ENCODE assay signal across 16 cellular contexts in genomic region chr1:29894311-29894710, GRCh38.
DNase-seq lines count a peak whose midpoint lies in the region; TF ChIP-seq lines count a peak whose summit lies in the region.
"Had no signal": no experiment of that assay in that cellular context is flagged by ENCODE, and none has a peak within 500 bp of the region (broad histone marks: within the 10 kb centered on the region; RNA-seq: fewer than 3 reads in every experiment).

No MANE protein-coding gene starts in this region.

- H3K36me3 ChIP-seq in neuronal stem cell (replicated peaks in 1 of 2; ENCODE audit: control insufficient read depth in 2 of 2, insufficient read depth in 2 of 2, low read length in 2 of 2): no peaks in the 10 kb centered on the region

- no peaks in the 10 kb centered on the region for H3K27me3 ChIP-seq in neuronal stem cell (ENCODE audit: control insufficient read depth in 3 of 3, insufficient read depth in 3 of 3, low read depth in 1 of 3, low read length in 3 of 3)

- H3K9ac ChIP-seq in neuronal stem cell (ENCODE audit: low read depth, low read length, poor library complexity): no peak overlapping the region

- no peak overlapping the region for H3K4ac ChIP-seq in neuronal stem cell (ENCODE audit: low read length)

- H3K27ac ChIP-seq in coronary artery (no peak overlapping the region), neuronal stem cell (replicated peaks; ENCODE audit: low read length) (no peak overlapping the region)

- DNase-seq in coronary artery (ENCODE audit: low spot score): peak; percentile 36
- DNase-seq in islet precursor cell: peak; percentile 31
- DNase-seq in neuronal stem cell (ENCODE audit: low spot score): no peak
- no peak for DNase-seq in activated naive CD4-positive, alpha-beta T cell treated with anti-CD3 and anti-CD28 coated beads, Interleukin-2, amount 10 ng/mL, durations not matched to agents 7 days and 5 days
- DNase-seq in NCI-H510A (lab: John Stamatoyannopoulos, UW): no peak
- no peak for DNase-seq in COR-L47 (lab: John Stamatoyannopoulos, UW)
- DNase-seq: C1 segment of cervical spinal cord; Caco-2; CD4-positive, alpha-beta memory T cell; DMS153; DMS79; EL; GDM1; GOT3; H7; HCEC 1CT had no signal

- H2BK12ac ChIP-seq in neuronal stem cell (ENCODE audit: low read length): no peak overlapping the region

- no peaks in the 10 kb centered on the region for H3K9me3 ChIP-seq in neuronal stem cell (replicated peaks in 1 of 2; ENCODE audit: control insufficient read depth in 2 of 2, insufficient read depth in 1 of 2, low read depth in 1 of 2, low read length in 2 of 2)
- H3K9me3 ChIP-seq: Caco-2 had no signal

- no peaks in the 10 kb centered on the region for H3K79me1 ChIP-seq in neuronal stem cell (ENCODE audit: low read depth, low read length)

- H2AK5ac ChIP-seq in neuronal stem cell (ENCODE audit: low read depth, low read length): no peak overlapping the region

- no peak overlapping the region for H2BK5ac ChIP-seq in neuronal stem cell (ENCODE audit: low read length)

- H3K4me1 ChIP-seq in neuronal stem cell (ENCODE audit: control insufficient read depth in 2 of 2, insufficient read depth in 1 of 2, low read depth in 1 of 2, low read length in 2 of 2): no peaks in the 10 kb centered on the region
- H3K4me1 ChIP-seq: Caco-2 had no signal

- H3K27me3 Mint-ChIP-seq in activated naive CD4-positive, alpha-beta T cell treated with anti-CD3 and anti-CD28 coated beads, Interleukin-2, amount 10 ng/mL, durations not matched to agents 7 days and 5 days: peaks cover 23% of the 10 kb centered on the region

- no peak overlapping the region for H3K4me3 ChIP-seq in coronary artery
- no peak overlapping the region for H3K4me3 ChIP-seq in neuronal stem cell (ENCODE audit: low read length in 2 of 2)

- H3K27ac Mint-ChIP-seq in activated naive CD4-positive, alpha-beta T cell treated with anti-CD3 and anti-CD28 coated beads, Interleukin-2, amount 10 ng/mL, durations not matched to agents 7 days and 5 days: no peak overlapping the region
- H3K27ac Mint-ChIP-seq: CD4-positive, alpha-beta memory T cell had no signal

- H2BK15ac ChIP-seq in neuronal stem cell (ENCODE audit: low read length): no peak overlapping the region

- no peak for TF ChIP-seq CTCF in coronary artery (IDR thresholded peaks at IDR 0.05)

- no peak overlapping the region for H3K14ac ChIP-seq in neuronal stem cell (ENCODE audit: low read length)

- no CpG with 5 or more reads among the region's 5 CpGs for WGBS in neuronal stem cell (ENCODE audit: extremely low coverage in 2 of 2, insufficient read length in 2 of 2, insufficient replicate concordance in 1 of 2), 2 donors

- H4K91ac ChIP-seq in neuronal stem cell (ENCODE audit: low read depth, low read length, poor library complexity): no peak overlapping the region

- H3K9me3 Mint-ChIP-seq in activated naive CD4-positive, alpha-beta T cell treated with anti-CD3 and anti-CD28 coated beads, Interleukin-2, amount 10 ng/mL, durations not matched to agents 7 days and 5 days: no peaks in the 10 kb centered on the region

- H3K4me1 Mint-ChIP-seq in activated naive CD4-positive, alpha-beta T cell treated with anti-CD3 and anti-CD28 coated beads, Interleukin-2, amount 10 ng/mL, durations not matched to agents 7 days and 5 days: no peaks in the 10 kb centered on the region
- H3K4me1 Mint-ChIP-seq: CD4-positive, alpha-beta memory T cell had no signal

- H3K36me3 Mint-ChIP-seq in activated naive CD4-positive, alpha-beta T cell treated with anti-CD3 and anti-CD28 coated beads, Interleukin-2, amount 10 ng/mL, durations not matched to agents 7 days and 5 days: no peaks in the 10 kb centered on the region
- H3K36me3 Mint-ChIP-seq: CD4-positive, alpha-beta memory T cell had no signal

- H3K23ac ChIP-seq in neuronal stem cell (ENCODE audit: low read depth, low read length, poor library complexity): no peak overlapping the region

- H4K8ac ChIP-seq in neuronal stem cell (ENCODE audit: low read depth, low read length): no peak overlapping the region

- H2BK120ac ChIP-seq in neuronal stem cell (ENCODE audit: low read depth, low read length): no peak overlapping the region

- H2AFZ ChIP-seq in neuronal stem cell (ENCODE audit: low read length): no peak overlapping the region

- CTCF ChIA-PET in activated naive CD4-positive, alpha-beta T cell treated with anti-CD3 and anti-CD28 coated beads, Interleukin-2, amount 10 ng/mL, durations not matched to agents 7 days and 5 days (lab: Charles Lee): no interaction called here

- H3K4me3 Mint-ChIP-seq in activated naive CD4-positive, alpha-beta T cell treated with anti-CD3 and anti-CD28 coated beads, Interleukin-2, amount 10 ng/mL, durations not matched to agents 7 days and 5 days: no peak overlapping the region
- H3K4me3 Mint-ChIP-seq: CD4-positive, alpha-beta memory T cell had no signal

- H3K18ac ChIP-seq in neuronal stem cell (ENCODE audit: low read length): peak overlapping the region; percentile 16

- no peak overlapping the region for H3K4me2 ChIP-seq in neuronal stem cell (ENCODE audit: insufficient read depth, low read length, poor library complexity, severe bottlenecking)

Comparison
In these comparisons a context has a peak if more than half of its experiments do, and no peak if none do; other contexts are left out.
1. DNase-seq: peak in coronary artery (single experiment) and islet precursor cell (single experiment); none in neuronal stem cell (single experiment), activated naive CD4-positive, alpha-beta T cell treated with anti-CD3 and anti-CD28 coated beads, Interleukin-2, amount 10 ng/mL, durations not matched to agents 7 days and 5 days (single experiment), NCI-H510A (single experiment) and COR-L47 (single experiment).